1 cellular context compared by ENCODE assay signal in genomic region chr10:7457478-7458316, GRCh38.
A peak's percentile ranks its signal among the peaks of the same experiment; 100 is the strongest.
TF ChIP-seq lines count a peak whose summit lies in the region.

No MANE protein-coding gene starts in this region.

TF ChIP-seq in GM12878, 131 proteins besides CTCF, POLR2A, EP300 and RAD21 (continued from another document and continues in another):
- TF ChIP-seq ZNF592 (IDR thresholded peaks at IDR 0.05) (no peak), CHD2 (IDR thresholded peaks at IDR 0.05; ENCODE audit: borderline replicate concordance, low read depth, low read length) (no peak), POU2F2 (IDR thresholded peaks at IDR 0.05; ENCODE audit: borderline replicate concordance, low read depth, low read length) (0 out of 3 replicates have a peak, but pooled peaks have one; percentile 11), ZBED1 (IDR thresholded peaks at IDR 0.05; ENCODE audit: borderline replicate concordance) (0 out of 2 replicates have a peak, but pooled peaks have one; percentile 29), PAX8 (IDR thresholded peaks at IDR 0.05) (no peak), ZNF217 (IDR thresholded peaks at IDR 0.05) (peak; percentile 81), CBX5 (IDR thresholded peaks at IDR 0.05; ENCODE audit: low read depth) (peak; percentile 90; the same call in 1 of the 2 replicates), KAT2A (conservative IDR thresholded peaks at IDR 0.05; ENCODE audit: control insufficient read depth, low read depth, low read length) (no peak), MXI1 (IDR thresholded peaks at IDR 0.05; ENCODE audit: low read depth, low read length) (no peak), ESRRA (IDR thresholded peaks at IDR 0.05; ENCODE audit: low read length) (no peak), E2F4 (IDR thresholded peaks at IDR 0.05; ENCODE audit: low read depth, low read length) (no peak), PRDM15 (CRISPR knock-in tag; IDR thresholded peaks at IDR 0.05) (no peak), CEBPB (IDR thresholded peaks at IDR 0.05; ENCODE audit: borderline replicate concordance in 1 of 2, low read depth in 2 of 2, low read length in 2 of 2) (no peak), ETV6 (conservative IDR thresholded peaks at IDR 0.05 in 1 of 2, IDR thresholded peaks at IDR 0.05 in 1 of 2; ENCODE audit: borderline replicate concordance in 1 of 2, low read depth in 1 of 2) (0 out of 4 replicates have a peak, but pooled peaks of 1 of the 2 experiments have one; percentile 11), NKRF (conservative IDR thresholded peaks at IDR 0.05) (no peak; the same call in 1 of the 2 replicates), MEF2B (IDR thresholded peaks at IDR 0.05; ENCODE audit: partially characterized antibody, poor library complexity, severe bottlenecking) (peak; percentile 41), SMAD1 (IDR thresholded peaks at IDR 0.05; ENCODE audit: low read depth, partially characterized antibody) (no peak), EED (IDR thresholded peaks at IDR 0.05; ENCODE audit: low read depth) (peak; percentile 61), MEF2A (IDR thresholded peaks at IDR 0.05; ENCODE audit: insufficient read depth, low read depth, low read length) (no peak), SP1 (IDR thresholded peaks at IDR 0.05; ENCODE audit: low read depth, low read length) (peak; percentile 45), ZNF687 (IDR thresholded peaks at IDR 0.05) (peak; percentile 41; the same call in 1 of the 2 replicates), YBX1 (IDR thresholded peaks at IDR 0.05) (no peak), ATF2 (IDR thresholded peaks at IDR 0.05; ENCODE audit: low read length) (peak; percentile 80), NRF1 (conservative IDR thresholded peaks at IDR 0.05; ENCODE audit: low read depth, low read length) (no peak), TAF1 (IDR thresholded peaks at IDR 0.05; ENCODE audit: borderline replicate concordance, low read depth, low read length) (peak; percentile 77; the same call in 1 of the 2 replicates), ATF7 (IDR thresholded peaks at IDR 0.05; ENCODE audit: low read depth) (peak; percentile 32; the same call in 1 of the 2 replicates), MTA3 (IDR thresholded peaks at IDR 0.05; ENCODE audit: borderline replicate concordance, low read length) (no peak), FOXM1 (IDR thresholded peaks at IDR 0.05; ENCODE audit: low read depth, low read length) (peak; percentile 92), DPF2 (IDR thresholded peaks at IDR 0.05) (peak; percentile 51; the same call in 1 of the 2 replicates), RELB (IDR thresholded peaks at IDR 0.05; ENCODE audit: low read depth) (peak; percentile 61), EGR1 (IDR thresholded peaks at IDR 0.05; ENCODE audit: borderline replicate concordance in 1 of 2, low read depth in 2 of 2, low read length in 2 of 2) (no peak), PKNOX1 (IDR thresholded peaks at IDR 0.05) (no peak), JUND (IDR thresholded peaks at IDR 0.05; ENCODE audit: low read depth, low read length) (no peak), SMARCA5 (IDR thresholded peaks at IDR 0.05) (no peak), IKZF2 (IDR thresholded peaks at IDR 0.05) (peak; percentile 71 to 75; a peak in 3 of 4 replicates), STAT1 (conservative IDR thresholded peaks at IDR 0.05) (no peak), LARP7 (IDR thresholded peaks at IDR 0.05) (no peak), NFIC (IDR thresholded peaks at IDR 0.05; ENCODE audit: low read depth, low read length) (peak; percentile 83), NBN (IDR thresholded peaks at IDR 0.05) (peak; percentile 69; the same call in 1 of the 2 replicates), PAX5 (IDR thresholded peaks at IDR 0.05; ENCODE audit: borderline replicate concordance, low read depth, low read length) (peak; percentile 97), NR2F1 (conservative IDR thresholded peaks at IDR 0.05) (peak; percentile 61), SIN3A (IDR thresholded peaks at IDR 0.05; ENCODE audit: low read depth, low read length) (no peak)
